ENCODE assay signal across 23 cellular contexts in genomic region chr5:113974976-113975375, GRCh38.
"Had no signal": no experiment of that assay in that cellular context is flagged by ENCODE, and none has a peak within 500 bp of the region (broad histone marks: within the 10 kb centered on the region; RNA-seq: fewer than 3 reads in every experiment).

No MANE protein-coding gene starts in this region.

- H3K27ac ChIP-seq: colonic mucosa, coronary artery, dorsolateral prefrontal cortex, epithelial cell of prostate, esophagus muscularis mucosa, esophagus squamous epithelium, foreskin keratinocyte, gastrocnemius medialis, gastroesophageal sphincter, heart left ventricle, heart right ventricle had no signal

- DNase-seq: colonic mucosa; cortex of kidney; dermis blood vessel endothelial cell; dorsolateral prefrontal cortex; effector CD4-positive, alpha-beta T cell; effector CD8-positive, alpha-beta T cell; effector memory CD4-positive, alpha-beta T cell; effector memory CD8-positive, alpha-beta T cell; endodermal cell; erythroblast; esophagus squamous epithelium; foreskin fibroblast; foreskin keratinocyte; foreskin melanocyte; gastrocnemius medialis; glutamatergic neuron; head of caudate nucleus; heart left ventricle; heart right ventricle had no signal
